In the genomic region with DNA sequence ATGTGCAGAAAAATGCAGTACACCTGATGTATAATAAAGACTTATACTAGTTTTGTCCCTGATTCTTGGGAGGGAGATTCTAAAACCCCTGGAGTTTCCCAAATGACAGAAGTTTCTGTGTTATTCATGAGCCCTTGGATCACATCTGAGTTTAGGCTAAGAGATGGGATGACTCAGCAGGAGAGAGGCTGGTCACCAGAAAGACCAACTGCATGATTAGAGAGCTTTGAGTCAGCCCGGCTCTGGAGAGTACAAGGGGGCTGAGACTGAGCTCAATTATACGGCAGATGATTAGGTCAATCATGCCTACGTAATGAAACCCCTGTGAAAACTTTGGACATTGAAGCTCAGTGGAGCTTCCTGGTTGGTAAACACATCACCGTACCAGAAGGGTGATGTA, we compare ENCODE assay signal across 10 cellular contexts.
DNase-seq lines count a peak whose midpoint lies in the region; ATAC-seq and TF ChIP-seq lines count a peak whose summit lies in the region.
"Had no signal": no experiment of that assay in that cellular context is flagged by ENCODE, and none has a peak within 500 bp of the region (broad histone marks: within the 10 kb centered on the region; RNA-seq: fewer than 3 reads in every experiment).

No MANE protein-coding gene starts in this region.

- H3K27ac ChIP-seq in epithelial cell of prostate (no peak overlapping the region), colonic mucosa (no peak overlapping the region)
- H3K27ac ChIP-seq: skin epidermis had no signal

- H3K9ac ChIP-seq in colonic mucosa (ENCODE audit: low read depth in 2 of 2, low read length in 2 of 2), result no peak overlapping the region

- DNase-seq in Caki2 (ENCODE audit: low read depth) (peak; percentile 63), NCI-H69 (lab: John Stamatoyannopoulos, UW) (peak; percentile 4), epithelial cell of prostate (ENCODE audit: low read depth, low spot score) (peak; percentile 60), non-pigmented ciliary epithelial cell (ENCODE audit: low read depth) (peak; percentile 64), mesothelial cell of epicardium (ENCODE audit: low spot score in 2 of 2, unreplicated experiment in 2 of 2) (no peak), colonic mucosa (no peak)
- DNase-seq in activated naive CD4-positive, alpha-beta T cell treated with anti-CD3 and anti-CD28 coated beads, Interleukin-2, amount 50 U/mL, for 16 hours, result no peak
- DNase-seq: NCI-H524 had no signal

- H3K36me3 Mint-ChIP-seq in mesothelial cell of epicardium, result peaks cover 3% of the 10 kb centered on the region

- H3K27ac Mint-ChIP-seq in mesothelial cell of epicardium, result no peak overlapping the region

- no peaks in the 10 kb centered on the region for H3K9me3 ChIP-seq in colonic mucosa

- H3K36me3 ChIP-seq in colonic mucosa, result no peaks in the 10 kb centered on the region

- intact Hi-C loops in colonic mucosa (cut with DNase I), result no loop called here

- no peaks in the 10 kb centered on the region for H3K27me3 Mint-ChIP-seq in mesothelial cell of epicardium (ENCODE audit: low read depth)

- no peak overlapping the region for H3K4me3 Mint-ChIP-seq in mesothelial cell of epicardium

- H3K9me3 Mint-ChIP-seq in mesothelial cell of epicardium, result no peaks in the 10 kb centered on the region

- peaks cover 3% of the 10 kb centered on the region for H3K4me1 Mint-ChIP-seq in mesothelial cell of epicardium

- in situ Hi-C loops in Caki2 (cut with HindIII; ENCODE audit: low pct_unique_long_range_greater_than_20kb, low sequenced_read_pairs), result no loop called here

- no peak for ATAC-seq in GM18868 (IDR thresholded peaks at IDR 0.05; ENCODE audit: unreplicated experiment)

- no peak overlapping the region for H3K4me3 ChIP-seq in colonic mucosa
- H3K4me3 ChIP-seq: skin epidermis had no signal

- TF ChIP-seq CTCF in mesothelial cell of epicardium (IDR thresholded peaks at IDR 0.05; ENCODE audit: unreplicated experiment) (no peak), colonic mucosa (IDR thresholded peaks at IDR 0.05) (no peak)

- H3K27me3 ChIP-seq in colonic mucosa, result no peaks in the 10 kb centered on the region

- no peaks in the 10 kb centered on the region for H3K4me1 ChIP-seq in colonic mucosa

Comparison
In these comparisons a context has a peak if more than half of its experiments do, and no peak if none do; other contexts are left out.
1. DNase-seq: peak in Caki2 (single experiment), NCI-H69 (single experiment), epithelial cell of prostate (single experiment) and non-pigmented ciliary epithelial cell (single experiment); none in mesothelial cell of epicardium (0 of 2), colonic mucosa (single experiment) and activated naive CD4-positive, alpha-beta T cell treated with anti-CD3 and anti-CD28 coated beads, Interleukin-2, amount 50 U/mL, for 16 hours (single experiment).